Comparison of ENCODE assay signal across 8 cellular contexts in the genomic region with DNA sequence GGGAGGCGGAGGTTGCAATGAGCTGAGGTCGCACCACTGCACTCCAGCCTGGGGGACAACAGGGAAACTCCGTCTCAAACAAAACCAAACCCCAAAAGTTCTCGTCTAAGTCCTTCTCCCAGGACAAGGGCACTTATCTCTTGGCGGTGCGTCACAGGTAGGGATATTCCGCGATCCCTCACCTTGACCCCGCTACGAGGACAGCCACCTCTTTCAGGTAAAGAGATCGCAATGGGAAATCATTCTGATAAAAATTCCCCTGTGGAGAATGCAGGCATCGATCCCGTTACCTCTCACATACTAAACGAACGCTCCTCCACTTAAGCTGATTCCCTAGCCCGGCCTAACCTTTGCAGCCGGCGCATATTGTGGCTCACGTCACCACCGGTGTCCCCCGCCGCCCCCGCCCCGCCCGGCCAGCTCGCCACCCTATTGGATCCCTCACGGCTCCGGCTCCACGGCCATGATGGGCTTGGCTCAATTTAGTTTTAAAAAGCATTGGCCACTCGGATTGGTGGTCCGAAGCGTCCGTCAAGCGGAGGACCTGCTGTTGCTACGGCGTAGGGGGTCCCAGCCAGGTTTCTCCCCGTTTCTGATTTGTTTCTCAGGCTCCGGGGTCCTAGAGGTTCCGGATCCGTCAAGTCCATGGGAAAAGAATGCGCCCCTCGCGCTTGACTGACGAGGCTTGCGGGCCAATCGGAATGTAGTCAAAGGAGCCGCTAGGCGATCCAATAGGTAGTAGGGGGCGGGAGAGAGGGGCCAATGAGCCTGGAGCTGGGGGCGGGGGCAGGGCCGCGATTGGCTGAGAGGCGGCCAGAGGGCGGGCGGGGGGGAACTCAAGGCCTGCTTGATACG. TPM values are rescaled to one million over a fixed set of nuclear protein-coding genes. Genes with fewer than 3 reads are reported as not detected.
DNase-seq lines count a peak whose midpoint lies in the region; ATAC-seq and TF ChIP-seq lines count a peak whose summit lies in the region.

No MANE protein-coding gene starts in this region.

- peak overlapping the region; percentile 94 to 99 (median 98) for H3K27ac ChIP-seq in spleen

- peak; percentile 97 for DNase-seq in AG09319 (ENCODE audit: extremely low read depth, low read depth)
- peak; percentile 96 for DNase-seq in NCI-H345 treated with DMSO at 0.1 percent for 48 hours (lab: John Stamatoyannopoulos, UW; ENCODE audit: unreplicated experiment)
- peak; percentile 93 for DNase-seq in activated CD4-positive, CD25-positive, alpha-beta regulatory T cell treated with anti-CD3 and anti-CD28 coated beads, Interleukin-2, amount 50 U/mL, for 16 hours (ENCODE audit: low read depth, low spot score)
- peak; percentile 91 to 94 for DNase-seq in central memory CD8-positive, alpha-beta T cell (ENCODE audit: low spot score in 2 of 2)
- peak; percentile 99 for DNase-seq in iris pigment epithelial cell (ENCODE audit: low read depth)
- peak; percentile 97 for DNase-seq in spleen

- H3K36me3 Mint-ChIP-seq in central memory CD8-positive, alpha-beta T cell (ENCODE audit: insufficient read depth): peaks cover 18% of the 10 kb centered on the region

- H3K4me3 Mint-ChIP-seq in central memory CD8-positive, alpha-beta T cell: peak overlapping the region; percentile 73

- peak overlapping the region; percentile 97 for H3K27ac Mint-ChIP-seq in central memory CD8-positive, alpha-beta T cell (ENCODE audit: low read depth)

- no peak for TF ChIP-seq POLR2A in spleen (IDR thresholded peaks at IDR 0.05)

- H3K27me3 Mint-ChIP-seq in central memory CD8-positive, alpha-beta T cell: no peaks in the 10 kb centered on the region

- peaks cover 35% of the 10 kb centered on the region for H3K4me1 Mint-ChIP-seq in central memory CD8-positive, alpha-beta T cell

- H3K4me1 ChIP-seq in spleen: peaks cover 29 to 47% (median 43%) of the 10 kb centered on the region in 6 donors

- WGBS in spleen, 5 donors: 4 to 6% (median 5%) methylated on average over 47 to 56 of the region's 56 CpGs

- H3K36me3 ChIP-seq in spleen: no peaks in the 10 kb centered on the region

- no peak for TF ChIP-seq CTCF in AG09319 (IDR thresholded peaks at IDR 0.05; ENCODE audit: low read depth, low read length)
- TF ChIP-seq CTCF in spleen (IDR thresholded peaks at IDR 0.05 in 8 of 11, conservative IDR thresholded peaks at IDR 0.05 in 3 of 11): peak in 1 of 11 experiments; percentile 16

- ATAC-seq in GM19035 (IDR thresholded peaks at IDR 0.05; ENCODE audit: unreplicated experiment): peak; percentile 81
- ATAC-seq in HG03342 (IDR thresholded peaks at IDR 0.05; ENCODE audit: unreplicated experiment): peak; percentile 85
- peak; percentile 94 for ATAC-seq in central memory CD8-positive, alpha-beta T cell (replicated peaks; ENCODE audit: extremely low read depth, poor library complexity, severe bottlenecking)

- H3K9me3 Mint-ChIP-seq in central memory CD8-positive, alpha-beta T cell: no peaks in the 10 kb centered on the region

- peak overlapping the region; percentile 72 to 97 (median 87) for H3K4me3 ChIP-seq in spleen

- H3K9me3 ChIP-seq in spleen: no peaks in the 10 kb centered on the region

- H3K27me3 ChIP-seq in spleen (replicated peaks in 1 of 7): no peaks in the 10 kb centered on the region

- intact Hi-C loops in spleen (cut with DNase I; ENCODE audit: low total_unique reads): no loop called here

RNA-seq across cellular contexts. Expression of gene PPP6R3, which starts 0.4 kb away (rescaled TPM):
- total RNA-seq in spleen: 100 to 1,000 TPM; 112 to 178 (median 149) TPM
- 10 to 100 TPM; 23.9 to 33.7 (median 28.1) TPM for polyA plus RNA-seq in spleen

Comparison
In these comparisons a context has a peak if more than half of its experiments do, and no peak if none do; other contexts are left out.
1. Peak in every context shown above with its lines: DNase-seq, ATAC-seq, H3K4me3 ChIP-seq and H3K27ac ChIP-seq.